Comparison of ENCODE assay signal across 10 cellular contexts in genomic region chr3:43178891-43179366, GRCh38.
DNase-seq lines count a peak whose midpoint lies in the region; ATAC-seq and TF ChIP-seq lines count a peak whose summit lies in the region.
"Had no signal": no experiment of that assay in that cellular context is flagged by ENCODE, and none has a peak within 500 bp of the region (broad histone marks: within the 10 kb centered on the region; RNA-seq: fewer than 3 reads in every experiment).

No MANE protein-coding gene starts in this region.

- H3K4me3 Mint-ChIP-seq in nephron = no peak overlapping the region
- H3K4me3 Mint-ChIP-seq: brain had no signal

- no peaks in the 10 kb centered on the region for H3K9me2 ChIP-seq in PC-3 (replicated peaks; ENCODE audit: low read length)

- peaks cover 5% of the 10 kb centered on the region for H3K4me1 Mint-ChIP-seq in nephron

- H3K79me2 ChIP-seq in PC-3 (ENCODE audit: low read length) = no peaks in the 10 kb centered on the region

- CTCF ChIA-PET in PC-3 (lab: Charles Lee) = interaction anchor here (0.6 kb wide), 1 partner anchor 35 kb away, joined by 3 read pairs; no protein-coding TSS in a partner anchor

- no peak overlapping the region for H2AFZ ChIP-seq in PC-3 (ENCODE audit: low read length)

- peak; percentile 71 for ATAC-seq in PC-3
- no peak for ATAC-seq in HG03520 (IDR thresholded peaks at IDR 0.05; ENCODE audit: unreplicated experiment)

- peak; percentile 53 for TF ChIP-seq CTCF in PC-3 (conservative IDR thresholded peaks at IDR 0.05; ENCODE audit: low read depth, low read length)
- peak; percentile 17 for TF ChIP-seq CTCF in epithelial cell of proximal tubule (conservative IDR thresholded peaks at IDR 0.05; ENCODE audit: low read depth, low read length)
- TF ChIP-seq CTCF in nephron (IDR thresholded peaks at IDR 0.05; ENCODE audit: unreplicated experiment in 3 of 3) = no peak
- TF ChIP-seq CTCF in ovary (IDR thresholded peaks at IDR 0.05) = no peak

- intact Hi-C loops in PC-3 (cut with micrococcal nuclease) (loop anchor here (1.0 to 5.0 kb wide), 3 partner anchors 12 to 33 kb away; no protein-coding TSS in a partner anchor), ovary (cut with DNase I) (no loop called here)

- WGBS in ovary, 3 donors = 87 to 93% (median 90%) methylated on average over 10 of the region's 10 CpGs

- DNase-seq in EL (peak; percentile 66), PC-3 (peak; percentile 99), epithelial cell of proximal tubule (ENCODE audit: low read depth) (peak; percentile 95), ovary (no peak), Ammon's horn (ENCODE audit: low spot score) (no peak), NCI-H524 treated with DMSO at 0.1 percent for 48 hours (lab: John Stamatoyannopoulos, UW) (no peak)
- DNase-seq: WERI-Rb-1 had no signal

- no peak for TF ChIP-seq EP300 in ovary (IDR thresholded peaks at IDR 0.05)

- H3K9me3 ChIP-seq in PC-3 (ENCODE audit: low read length) (peaks cover 3% of the 10 kb centered on the region), ovary (no peaks in the 10 kb centered on the region)

- H3K4me1 ChIP-seq in PC-3 (ENCODE audit: insufficient read depth, low read length) (peaks cover 41% of the 10 kb centered on the region), ovary (ENCODE audit: insufficient read depth) (peaks cover 3% of the 10 kb centered on the region)

- BruUV-seq in PC-3 (replicated peaks; lab: Mats Ljungman, UMichigan) = no TSS peak

- POLR2A ChIA-PET in PC-3 (lab: Charles Lee; ENCODE audit: unreplicated experiment) = interaction anchor here (0.7 kb wide), 1 partner anchor 452 kb away, joined by 3 read pairs; no protein-coding TSS in a partner anchor

- TF ChIP-seq POLR2A in ovary (IDR thresholded peaks at IDR 0.05) = no peak

- H3K36me3 ChIP-seq in PC-3 (ENCODE audit: low read depth, low read length) = peaks cover 5% of the 10 kb centered on the region; the same call in 1 of the 2 replicates
- no peaks in the 10 kb centered on the region for H3K36me3 ChIP-seq in ovary
- H3K36me3 ChIP-seq: WERI-Rb-1 had no signal

- H3K27me3 ChIP-seq in PC-3 (ENCODE audit: low read length) (no peaks in the 10 kb centered on the region), ovary (no peaks in the 10 kb centered on the region)

- H3K4me2 ChIP-seq in PC-3 (ENCODE audit: low read length) = peak overlapping the region; percentile 59

- H3F3A ChIP-seq in PC-3 (ENCODE audit: low read length, unreplicated experiment) = peaks cover 14% of the 10 kb centered on the region

- no peaks in the 10 kb centered on the region for H3K36me3 Mint-ChIP-seq in nephron (ENCODE audit: low read depth)
- H3K36me3 Mint-ChIP-seq: brain had no signal

- H3K27ac Mint-ChIP-seq in nephron = peak overlapping the region in 2 of 3 experiments; percentile 38 to 72

- H3K9ac ChIP-seq in PC-3 (ENCODE audit: low read length) = peak overlapping the region; percentile 93

- H3K27ac ChIP-seq in PC-3 (ENCODE audit: low read length) (peak overlapping the region; percentile 99), ovary (no peak overlapping the region)
- H3K27ac ChIP-seq: WERI-Rb-1 had no signal

- no peaks in the 10 kb centered on the region for H4K20me1 ChIP-seq in PC-3 (ENCODE audit: low read length)

- H3K4me3 ChIP-seq in PC-3 (ENCODE audit: low read length) = no peak overlapping the region
- no peak overlapping the region for H3K4me3 ChIP-seq in epithelial cell of proximal tubule (ENCODE audit: low read depth, low read length)
- H3K4me3 ChIP-seq in ovary = no peak overlapping the region

- H3K9me3 Mint-ChIP-seq in nephron = peaks cover 6% of the 10 kb centered on the region

- peaks cover 3% of the 10 kb centered on the region for H3K27me3 Mint-ChIP-seq in nephron (ENCODE audit: low read depth)

Comparison
In these comparisons a context has a peak if more than half of its experiments do, and no peak if none do; other contexts are left out.
1. DNase-seq: peak in EL (single experiment), PC-3 (single experiment) and epithelial cell of proximal tubule (single experiment); none in ovary (0 of 5), Ammon's horn (single experiment) and NCI-H524 treated with DMSO at 0.1 percent for 48 hours (single experiment).
2. CTCF ChIP-seq: peak in PC-3 (single experiment) and epithelial cell of proximal tubule (single experiment); none in nephron (0 of 3) and ovary (0 of 3).